ENCODE assay signal across 29 cellular contexts in the genomic region with DNA sequence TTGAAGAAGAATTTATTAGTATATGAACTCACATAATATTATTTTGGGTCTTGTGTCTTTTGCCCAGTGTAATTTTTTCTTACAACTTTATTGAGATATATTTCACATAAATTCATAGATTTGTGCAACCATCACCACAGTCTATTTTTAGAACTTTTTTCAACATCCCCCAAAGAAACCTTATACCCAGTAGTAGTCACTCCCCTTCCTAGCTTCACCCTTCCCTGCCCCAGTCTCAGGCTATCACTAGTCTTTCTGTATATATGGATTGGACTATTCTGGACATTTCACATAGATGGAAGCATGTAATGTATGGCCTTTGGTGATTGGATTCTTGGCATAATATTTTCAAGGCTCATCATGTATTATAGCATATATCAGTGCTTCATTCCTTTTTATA.
"Had no signal": no experiment of that assay in that cellular context is flagged by ENCODE, and none has a peak within 500 bp of the region (broad histone marks: within the 10 kb centered on the region; RNA-seq: fewer than 3 reads in every experiment).

No MANE protein-coding gene starts in this region.

- H3K4me1 Mint-ChIP-seq: nephron progenitor cell had no signal

- H3K9me3 ChIP-seq: breast epithelium, mucosa of descending colon, neutrophil, ovary, prostate gland, tibial artery, upper lobe of right lung had no signal

- H3K27ac ChIP-seq: breast epithelium, hepatocyte, left ventricle myocardium inferior, neutrophil, ovary, prostate gland, suprapubic skin, tibial artery, upper lobe of right lung, VCaP had no signal

- H3K27me3 Mint-ChIP-seq: activated naive CD4-positive, alpha-beta T cell treated with anti-CD3 and anti-CD28 coated beads, Interleukin-2, amount 50 U/mL, for 24 hours; activated naive CD8-positive, alpha-beta T cell treated with anti-CD3 and anti-CD28 coated beads, Interleukin-2, amount 50 U/mL, for 24 hours; activated T-cell treated with anti-CD3 and anti-CD28 coated beads, Interleukin-2, amount 50 U/mL, for 24 hours; activated T-helper 17 cell treated with anti-CD3 and anti-CD28 coated beads, Interleukin-2, amount 50 U/mL, for 72 hours; dendritic cell treated with granulocyte-macrophage colony-stimulating factor and Interleukin-4, amounts not matched to agents 40 ng/mL and 50 ng/mL, for 4 days had no signal

- H3K36me3 ChIP-seq: breast epithelium, neutrophil, ovary, prostate gland had no signal

- H3K27me3 ChIP-seq: breast epithelium, hepatocyte, neutrophil, ovary, suprapubic skin, tibial artery, upper lobe of right lung had no signal

- ATAC-seq: activated naive CD8-positive, alpha-beta T cell treated with anti-CD3 and anti-CD28 coated beads, Interleukin-2, amount 50 U/mL, for 24 hours; activated T-helper 17 cell treated with anti-CD3 and anti-CD28 coated beads, Interleukin-2, amount 50 U/mL, for 72 hours; mucosa of descending colon; upper lobe of right lung had no signal

- H3K27ac Mint-ChIP-seq: activated naive CD4-positive, alpha-beta T cell treated with anti-CD3 and anti-CD28 coated beads, Interleukin-2, amount 50 U/mL, for 24 hours; activated naive CD8-positive, alpha-beta T cell treated with anti-CD3 and anti-CD28 coated beads, Interleukin-2, amount 50 U/mL, for 24 hours; activated T-cell treated with anti-CD3 and anti-CD28 coated beads, Interleukin-2, amount 50 U/mL, for 24 hours; activated T-helper 17 cell treated with anti-CD3 and anti-CD28 coated beads, Interleukin-2, amount 50 U/mL, for 72 hours; dendritic cell treated with granulocyte-macrophage colony-stimulating factor and Interleukin-4, amounts not matched to agents 40 ng/mL and 50 ng/mL, for 4 days had no signal

- H3K9me3 Mint-ChIP-seq: activated T-helper 17 cell treated with anti-CD3 and anti-CD28 coated beads, Interleukin-2, amount 50 U/mL, for 72 hours had no signal

- H3K4me3 Mint-ChIP-seq: activated naive CD4-positive, alpha-beta T cell treated with anti-CD3 and anti-CD28 coated beads, Interleukin-2, amount 50 U/mL, for 24 hours; activated naive CD8-positive, alpha-beta T cell treated with anti-CD3 and anti-CD28 coated beads, Interleukin-2, amount 50 U/mL, for 24 hours; activated T-cell treated with anti-CD3 and anti-CD28 coated beads, Interleukin-2, amount 50 U/mL, for 24 hours; activated T-helper 17 cell treated with anti-CD3 and anti-CD28 coated beads, Interleukin-2, amount 50 U/mL, for 72 hours; dendritic cell treated with granulocyte-macrophage colony-stimulating factor and Interleukin-4, amounts not matched to agents 40 ng/mL and 50 ng/mL, for 4 days; nephron progenitor cell had no signal

- DNase-seq: activated CD4-positive, alpha-beta T cell treated with anti-CD3 and anti-CD28 coated beads for 48 hours; activated CD4-positive, alpha-beta T cell treated with anti-CD3 and anti-CD28 coated beads, Interleukin-2, amount 50 U/mL, for 48 hours; activated CD8-positive, alpha-beta memory T cell treated with anti-CD3 and anti-CD28 coated beads for 24 hours; activated CD8-positive, alpha-beta memory T cell treated with anti-CD3 and anti-CD28 coated beads, Interleukin-2, amount 50 U/mL, for 4 hours; activated naive CD8-positive, alpha-beta T cell treated with anti-CD3 and anti-CD28 coated beads, Interleukin-2, amount 50 U/mL, for 24 hours; activated T-cell treated with anti-CD3 and anti-CD28 coated beads, Interleukin-2, amount 50 U/mL, for 24 hours; amygdala; central memory CD4-positive, alpha-beta T cell; islet precursor cell; left ventricle myocardium inferior; mucosa of descending colon; nephron progenitor cell; ovary; stimulated activated CD4-positive, alpha-beta T cell treated with anti-CD3 and anti-CD28 coated beads, Interleukin-15, amount 100 ng/mL, for 24 hours; stimulated activated CD4-positive, alpha-beta T cell treated with anti-CD3 and anti-CD28 coated beads, Interleukin-2, amount 100 ng/mL, for 24 hours; stimulated activated naive CD4-positive, alpha-beta T cell; T-helper 1 cell; tibial artery; upper lobe of right lung had no signal

- H3K4me1 ChIP-seq: breast epithelium, prostate gland, suprapubic skin, upper lobe of right lung had no signal

- H3K4me3 ChIP-seq: breast epithelium, hepatocyte, left ventricle myocardium inferior, lung, mucosa of descending colon, ovary, prostate gland, suprapubic skin, tibial artery, upper lobe of right lung had no signal
